ENCODE assay signal across 7 cellular contexts in genomic region chr6:43608310-43608763, GRCh38. TPM values are rescaled to one million over a fixed set of nuclear protein-coding genes. Genes with fewer than 3 reads are reported as not detected.
DNase-seq lines count a peak whose midpoint lies in the region; ATAC-seq and TF ChIP-seq lines count a peak whose summit lies in the region.

No MANE protein-coding gene starts in this region.

- peak; percentile 93 for TF ChIP-seq CTCF in GM12873 (IDR thresholded peaks at IDR 0.05; ENCODE audit: insufficient read depth, low read depth, low read length, missing control alignments)

- H3K27me3 Mint-ChIP-seq in T-helper 17 cell, result no peaks in the 10 kb centered on the region

- peaks cover 7% of the 10 kb centered on the region for H3K36me3 Mint-ChIP-seq in T-helper 17 cell (ENCODE audit: low read depth)

- ATAC-seq in T-helper 17 cell, result peak; percentile 55
- ATAC-seq in GM21825 (IDR thresholded peaks at IDR 0.05; ENCODE audit: unreplicated experiment), result no peak

- peaks cover 12% of the 10 kb centered on the region for H3K4me1 Mint-ChIP-seq in T-helper 17 cell

- no peak overlapping the region for H3K27ac Mint-ChIP-seq in T-helper 17 cell

- no peaks in the 10 kb centered on the region for H3K9me3 ChIP-seq in T-helper 17 cell (ENCODE audit: control insufficient read depth, low read length, poor library complexity, severe bottlenecking)

- no peak overlapping the region for H3K4me3 Mint-ChIP-seq in T-helper 17 cell

- DNase-seq in NCI-H187 (lab: John Stamatoyannopoulos, UW) (peak; percentile 7 to 32), T-helper 17 cell (peak; percentile 24 to 40 (median 24)), astrocyte of the hippocampus (ENCODE audit: low read depth, low spot score) (peak; percentile 89), hypothalamus (lab: John Stamatoyannopoulos, UW) (peak in 32 of 51 donors; percentile 2 to 73 (median 36)), smooth muscle cell of the brain vasculature (ENCODE audit: low read depth, low spot score) (peak; percentile 65)

RNA-seq across cellular contexts. Expression of gene GTPBP2, which starts 20.7 kb away (rescaled TPM):
- total RNA-seq in T-helper 17 cell, result 10 to 100 TPM; 49.3 to 65.3 TPM

RNA-seq across cellular contexts. Expression of gene MAD2L1BP, which starts 27.3 kb away (rescaled TPM):
- 10 to 100 TPM; 17.1 to 30.5 TPM for total RNA-seq in T-helper 17 cell

RNA-seq across cellular contexts. Expression of gene POLH, which starts 32.4 kb away (rescaled TPM):
- total RNA-seq in T-helper 17 cell, result 10 to 100 TPM; 13.0 to 13.3 TPM

RNA-seq across cellular contexts. Expression of gene XPO5, which starts 32.5 kb away (rescaled TPM):
- 10 to 100 TPM; 38.3 to 48.6 TPM for total RNA-seq in T-helper 17 cell

RNA-seq across cellular contexts. Expression of gene RSPH9, which starts 36.5 kb away (rescaled TPM):
- under 1 TPM in 1 of 2 donors, not detected in 1; 0.29 TPM for total RNA-seq in T-helper 17 cell

Comparison
In these comparisons a context has a peak if more than half of its experiments do, and no peak if none do; other contexts are left out.
1. DNase-seq: peak in every context shown above with its lines; median percentile 89 in astrocyte of the hippocampus; 65 in smooth muscle cell of the brain vasculature; 36 in hypothalamus; 24 in T-helper 17 cell; 20 in NCI-H187.